ENCODE assay signal across 15 cellular contexts in the genomic region with DNA sequence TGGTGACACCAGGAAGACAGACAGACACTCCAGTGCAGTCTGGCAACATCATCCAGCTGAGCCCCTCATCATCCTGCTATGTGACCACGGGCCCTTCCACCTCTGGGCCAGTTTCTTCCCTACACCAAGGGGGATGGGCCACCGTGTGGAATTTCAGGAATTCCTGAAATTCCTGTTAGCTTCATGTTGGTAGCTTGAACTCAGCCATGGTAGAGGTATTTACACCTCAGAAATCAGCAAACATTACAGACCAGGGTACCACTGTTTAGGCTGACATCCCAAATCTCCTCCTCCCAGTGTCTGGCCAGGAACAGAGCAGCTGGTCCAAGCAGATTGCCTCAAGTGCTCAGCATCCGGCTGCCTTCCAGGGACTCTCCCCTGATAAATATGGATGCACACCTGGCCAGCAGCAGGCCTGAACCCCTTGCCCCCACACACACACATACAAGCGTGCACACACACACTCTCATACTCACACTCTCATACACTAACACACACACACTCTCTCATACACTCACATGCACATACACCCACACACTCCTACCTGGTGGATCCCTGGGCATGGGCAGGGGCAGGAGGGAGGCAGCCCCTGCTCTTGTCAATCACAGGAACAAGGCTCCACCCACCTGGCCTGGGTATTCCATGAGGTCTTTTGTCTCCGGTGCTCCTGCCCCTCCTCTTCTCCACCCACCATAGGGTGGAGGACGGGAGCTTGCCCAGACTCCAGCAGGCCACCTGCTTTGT.
DNase-seq lines count a peak whose midpoint lies in the region; FAIRE-seq and TF ChIP-seq lines count a peak whose summit lies in the region.
"Had no signal": no experiment of that assay in that cellular context is flagged by ENCODE, and none has a peak within 500 bp of the region (broad histone marks: within the 10 kb centered on the region; RNA-seq: fewer than 3 reads in every experiment).

No MANE protein-coding gene starts in this region.

- no peaks in the 10 kb centered on the region for H3K4me1 ChIP-seq in astrocyte (ENCODE audit: insufficient read depth, low read length)
- H3K4me1 ChIP-seq in neuronal stem cell (ENCODE audit: control insufficient read depth in 2 of 2, insufficient read depth in 1 of 2, low read depth in 1 of 2, low read length in 2 of 2) = peaks cover 3 to 23% of the 10 kb centered on the region in 2 donors

- TF ChIP-seq EP300 in Ishikawa (IDR thresholded peaks at IDR 0.05; ENCODE audit: borderline replicate concordance) = no peak

- H3K9ac ChIP-seq in astrocyte (ENCODE audit: low read length) = no peak overlapping the region
- no peak overlapping the region for H3K9ac ChIP-seq in neuronal stem cell (ENCODE audit: low read depth, low read length, poor library complexity)

- H3K4me2 ChIP-seq in astrocyte (ENCODE audit: low read length) (no peak overlapping the region), neuronal stem cell (ENCODE audit: insufficient read depth, low read length, poor library complexity, severe bottlenecking) (peak overlapping the region; percentile 14)

- H3K4ac ChIP-seq in neuronal stem cell (ENCODE audit: low read length) = no peak overlapping the region

- peaks cover 4% of the 10 kb centered on the region for H3K27me3 Mint-ChIP-seq in astrocyte (ENCODE audit: low read depth, unreplicated experiment)

- no peak overlapping the region for H4K8ac ChIP-seq in neuronal stem cell (ENCODE audit: low read depth, low read length)

- H3K4me1 Mint-ChIP-seq in astrocyte (ENCODE audit: low read depth, unreplicated experiment) = peaks cover 15% of the 10 kb centered on the region

- no peaks in the 10 kb centered on the region for H3K9me3 Mint-ChIP-seq in astrocyte (ENCODE audit: unreplicated experiment)
- H3K9me3 Mint-ChIP-seq: neural crest cell had no signal

- H3K18ac ChIP-seq in neuronal stem cell (ENCODE audit: low read length) = peak overlapping the region; percentile 86

- no peak overlapping the region for H2AK5ac ChIP-seq in neuronal stem cell (ENCODE audit: low read depth, low read length)

- H2BK120ac ChIP-seq in neuronal stem cell (ENCODE audit: low read depth, low read length) = peak overlapping the region; percentile 65

- TF ChIP-seq CTCF in astrocyte (IDR thresholded peaks at IDR 0.05; ENCODE audit: insufficient read depth, low read depth, low read length) = no peak

- H3K4me3 ChIP-seq in astrocyte (ENCODE audit: insufficient read depth, low read depth, low read length) = no peak overlapping the region
- no peak overlapping the region for H3K4me3 ChIP-seq in neuronal stem cell (ENCODE audit: low read length in 2 of 2)
- H3K4me3 ChIP-seq: lung, stomach had no signal

- H3K23ac ChIP-seq in neuronal stem cell (ENCODE audit: low read depth, low read length, poor library complexity) = no peak overlapping the region

- peak overlapping the region; percentile 88 for H2BK15ac ChIP-seq in neuronal stem cell (ENCODE audit: low read length)

- H4K20me1 ChIP-seq in astrocyte (ENCODE audit: insufficient read depth, low read length) = no peaks in the 10 kb centered on the region

- H3K27me3 ChIP-seq in astrocyte (ENCODE audit: insufficient read depth, low read length) (no peaks in the 10 kb centered on the region), neuronal stem cell (ENCODE audit: control insufficient read depth in 3 of 3, insufficient read depth in 3 of 3, low read depth in 1 of 3, low read length in 3 of 3) (no peaks in the 10 kb centered on the region)

- no peaks in the 10 kb centered on the region for H3K79me1 ChIP-seq in neuronal stem cell (ENCODE audit: low read depth, low read length)

- H2AFZ ChIP-seq in astrocyte (ENCODE audit: low read depth, low read length) (no peak overlapping the region), neuronal stem cell (ENCODE audit: low read length) (peak overlapping the region; percentile 35)

- peak; percentile 6 for DNase-seq in NCI-H2029 (lab: John Stamatoyannopoulos, UW)
- DNase-seq in NCI-H2029 treated with DMSO at 0.1 percent for 48 hours (lab: John Stamatoyannopoulos, UW) = no peak
- no peak for DNase-seq in astrocyte (ENCODE audit: low read depth)
- peak; percentile 49 for DNase-seq in neuronal stem cell (ENCODE audit: low spot score)
- no peak for DNase-seq in stimulated activated CD4-positive, alpha-beta T cell treated with anti-CD3 and anti-CD28 coated beads, Interleukin-2, amount 100 ng/mL, for 48 hours
- no peak for DNase-seq in DMS153 treated with DMSO at 0.1 percent for 48 hours (lab: John Stamatoyannopoulos, UW; ENCODE audit: unreplicated experiment)
- DNase-seq in GF-D8 (lab: John Stamatoyannopoulos, UW) = no peak
- DNase-seq: activated CD4-positive, alpha-beta T cell treated with anti-CD3 and anti-CD28 coated beads, Interleukin-2, amount 50 U/mL, for 1 hour; CD8-positive, alpha-beta memory T cell; stomach; T-helper 9 cell had no signal

- FAIRE-seq in astrocyte (lab: Jason Lieb, UNC) = no peak
- FAIRE-seq: A204.1 had no signal

- WGBS in neuronal stem cell (ENCODE audit: extremely low coverage in 2 of 2, insufficient read length in 2 of 2, insufficient replicate concordance in 1 of 2), 2 donors = no CpG with 5 or more reads among the region's 6 CpGs

- H3K4me3 Mint-ChIP-seq in astrocyte (ENCODE audit: unreplicated experiment) = peak overlapping the region; percentile 7
- H3K4me3 Mint-ChIP-seq: CD8-positive, alpha-beta memory T cell; neural crest cell had no signal

- peak overlapping the region; percentile 67 for H2BK12ac ChIP-seq in neuronal stem cell (ENCODE audit: low read length)

- no peak overlapping the region for H3K14ac ChIP-seq in neuronal stem cell (ENCODE audit: low read length)

- no peaks in the 10 kb centered on the region for H3K79me2 ChIP-seq in astrocyte (ENCODE audit: insufficient read depth, low read length)

- H3K27ac ChIP-seq in astrocyte (ENCODE audit: low read depth, low read length) (no peak overlapping the region), neuronal stem cell (replicated peaks; ENCODE audit: low read length) (peak overlapping the region; percentile 52)
- H3K27ac ChIP-seq: stomach had no signal

- no peaks in the 10 kb centered on the region for H3K36me3 Mint-ChIP-seq in astrocyte (ENCODE audit: low read depth, unreplicated experiment)
- H3K36me3 Mint-ChIP-seq: CD8-positive, alpha-beta memory T cell had no signal

- H2BK5ac ChIP-seq in neuronal stem cell (ENCODE audit: low read length) = peak overlapping the region; percentile 84

- H3K27ac Mint-ChIP-seq in astrocyte (ENCODE audit: unreplicated experiment) = peak overlapping the region; percentile 29
- H3K27ac Mint-ChIP-seq: CD8-positive, alpha-beta memory T cell had no signal

- no peaks in the 10 kb centered on the region for H3K36me3 ChIP-seq in astrocyte (ENCODE audit: insufficient read depth, low read length)
- H3K36me3 ChIP-seq in neuronal stem cell (replicated peaks in 1 of 2; ENCODE audit: control insufficient read depth in 2 of 2, insufficient read depth in 2 of 2, low read length in 2 of 2) = no peaks in the 10 kb centered on the region
- H3K36me3 ChIP-seq: stomach had no signal

- TF ChIP-seq RAD21 in Ishikawa (IDR thresholded peaks at IDR 0.05; ENCODE audit: low read depth) = no peak

- peak overlapping the region; percentile 87 for H4K91ac ChIP-seq in neuronal stem cell (ENCODE audit: low read depth, low read length, poor library complexity)

- no peaks in the 10 kb centered on the region for H3K9me3 ChIP-seq in astrocyte (ENCODE audit: insufficient read depth, low read depth, low read length)
- H3K9me3 ChIP-seq in neuronal stem cell (replicated peaks in 1 of 2; ENCODE audit: control insufficient read depth in 2 of 2, insufficient read depth in 1 of 2, low read depth in 1 of 2, low read length in 2 of 2) = no peaks in the 10 kb centered on the region

TF ChIP-seq in Ishikawa, 13 proteins besides CTCF, POLR2A, EP300 and RAD21:
- TF ChIP-seq, protein P1, sequence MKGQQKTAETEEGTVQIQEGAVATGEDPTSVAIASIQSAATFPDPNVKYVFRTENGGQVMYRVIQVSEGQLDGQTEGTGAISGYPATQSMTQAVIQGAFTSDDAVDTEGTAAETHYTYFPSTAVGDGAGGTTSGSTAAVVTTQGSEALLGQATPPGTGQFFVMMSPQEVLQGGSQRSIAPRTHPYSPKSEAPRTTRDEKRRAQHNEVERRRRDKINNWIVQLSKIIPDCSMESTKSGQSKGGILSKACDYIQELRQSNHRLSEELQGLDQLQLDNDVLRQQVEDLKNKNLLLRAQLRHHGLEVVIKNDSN (IDR thresholded peaks at IDR 0.05) = no peak
- 0 out of 2 replicates have a peak, but pooled peaks have one; percentile 44 for TF ChIP-seq TEAD4 (IDR thresholded peaks at IDR 0.05)

Comparison
In these comparisons a context has a peak if more than half of its experiments do, and no peak if none do; other contexts are left out.
1. DNase-seq: peak in NCI-H2029 (single experiment) and neuronal stem cell (single experiment); none in NCI-H2029 treated with DMSO at 0.1 percent for 48 hours (single experiment), astrocyte (single experiment), stimulated activated CD4-positive, alpha-beta T cell treated with anti-CD3 and anti-CD28 coated beads, Interleukin-2, amount 100 ng/mL, for 48 hours (0 of 2), DMS153 treated with DMSO at 0.1 percent for 48 hours (single experiment) and GF-D8 (single experiment).